In the genomic region with DNA sequence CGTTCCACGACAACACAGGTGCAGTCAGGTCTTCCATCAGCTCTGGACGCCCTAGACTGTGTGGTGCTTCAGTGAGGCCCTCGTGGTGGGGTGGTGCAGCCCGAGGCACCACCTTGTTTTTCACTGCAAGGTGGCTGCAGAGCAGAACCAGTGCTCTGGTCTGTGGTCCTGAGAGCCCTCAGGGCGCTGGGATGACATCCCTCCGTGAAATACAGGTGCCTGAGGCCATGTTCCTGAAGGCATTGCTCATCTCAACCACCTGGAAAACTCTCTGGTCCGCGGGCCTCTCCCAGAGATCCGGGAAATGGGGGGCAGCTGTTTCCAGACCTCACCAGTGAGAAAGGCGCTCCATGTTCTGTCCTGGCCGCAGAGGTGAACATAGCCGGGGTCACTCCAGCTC, we compare ENCODE assay signal across 16 cellular contexts.
"Had no signal": no experiment of that assay in that cellular context is flagged by ENCODE, and none has a peak within 500 bp of the region (broad histone marks: within the 10 kb centered on the region; RNA-seq: fewer than 3 reads in every experiment).

No MANE protein-coding gene starts in this region.

- H3K9me3 Mint-ChIP-seq: T-helper 1 cell treated with Interleukin-12 subunit alpha and Interleukin-12 subunit beta and Interleukin-4 antibody, amounts not matched to agents 30 μg/mL and 1 μg/mL, for 36 hours had no signal

- ATAC-seq: left lobe of liver had no signal

- H3K27ac Mint-ChIP-seq: brain had no signal

- H3K9me3 ChIP-seq: esophagus squamous epithelium, upper lobe of left lung had no signal

- H3K36me3 Mint-ChIP-seq: brain had no signal

- DNase-seq: activated CD4-positive, alpha-beta T cell treated with anti-CD3 and anti-CD28 coated beads for 48 hours; activated gamma-delta T cell; cortex of kidney; effector CD4-positive, alpha-beta T cell; esophagus squamous epithelium; mammary epithelial cell; nucleus accumbens; posterior cingulate gyrus; stimulated activated CD4-positive, alpha-beta T cell treated with anti-CD3 and anti-CD28 coated beads, Interleukin-4, amount 100 ng/mL, for 24 hours; stimulated activated naive CD8-positive, alpha-beta T cell treated with anti-CD3 and anti-CD28 coated beads, Interleukin-15, amount 100 ng/mL, for 72 hours; WERI-Rb-1 had no signal

- H3K27me3 Mint-ChIP-seq: activated naive CD8-positive, alpha-beta T cell had no signal

- H3K4me3 Mint-ChIP-seq: activated naive CD8-positive, alpha-beta T cell; brain; T-helper 1 cell treated with Interleukin-12 subunit alpha and Interleukin-12 subunit beta and Interleukin-4 antibody, amounts not matched to agents 30 μg/mL and 1 μg/mL, for 36 hours had no signal
